Comparison of ENCODE assay signal across 8 cellular contexts in the genomic region with DNA sequence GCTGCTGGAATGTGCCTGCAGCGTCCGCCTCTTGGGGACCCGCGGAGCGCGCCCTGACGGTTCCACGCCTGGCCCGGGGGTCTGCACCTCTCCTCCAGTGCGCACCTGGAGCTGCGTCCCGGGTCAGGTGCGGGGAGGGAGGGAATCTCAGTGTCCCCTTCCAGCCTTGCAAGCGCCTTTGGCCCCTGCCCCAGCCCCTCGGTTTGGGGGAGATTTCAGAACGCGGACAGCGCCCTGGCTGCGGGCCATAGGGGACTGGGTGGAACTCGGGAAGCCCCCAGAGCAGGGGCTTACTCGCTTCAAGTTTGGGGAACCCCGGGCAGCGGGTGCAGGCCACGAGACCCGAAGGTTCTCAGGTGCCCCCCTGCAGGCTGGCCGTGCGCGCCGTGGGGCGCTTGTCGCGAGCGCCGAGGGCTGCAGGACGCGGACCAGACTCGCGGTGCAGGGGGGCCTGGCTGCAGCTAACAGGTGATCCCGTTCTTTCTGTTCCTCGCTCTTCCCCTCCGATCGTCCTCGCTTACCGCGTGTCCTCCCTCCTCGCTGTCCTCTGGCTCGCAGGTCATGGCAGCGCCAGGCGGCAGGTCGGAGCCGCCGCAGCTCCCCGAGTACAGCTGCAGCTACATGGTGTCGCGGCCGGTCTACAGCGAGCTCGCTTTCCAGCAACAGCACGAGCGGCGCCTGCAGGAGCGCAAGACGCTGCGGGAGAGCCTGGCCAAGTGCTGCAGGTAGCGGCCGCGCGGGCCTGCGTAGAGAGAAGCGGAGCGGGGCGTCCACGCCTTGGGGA. TPM values are rescaled to one million over a fixed set of nuclear protein-coding genes. Genes with fewer than 3 reads are reported as not detected.
A peak's percentile ranks its signal among the peaks of the same experiment; 100 is the strongest.
DNase-seq lines count a peak whose midpoint lies in the region; ATAC-seq and TF ChIP-seq lines count a peak whose summit lies in the region.

No MANE protein-coding gene starts in this region.

- peak; percentile 67 for ATAC-seq in CD4-positive, alpha-beta T cell (ENCODE audit: poor library complexity)
- peak; percentile 56 for ATAC-seq in GM21390 (IDR thresholded peaks at IDR 0.05; ENCODE audit: unreplicated experiment)
- ATAC-seq in naive thymus-derived CD4-positive, alpha-beta T cell, result peak; percentile 66
- no peak for ATAC-seq in GM18861 (IDR thresholded peaks at IDR 0.05; ENCODE audit: unreplicated experiment)

- POLR2A ChIA-PET in CD4-positive, alpha-beta T cell (lab: Charles Lee), result no interaction called here
- POLR2A ChIA-PET in naive thymus-derived CD4-positive, alpha-beta T cell (lab: Charles Lee), result no interaction called here

- no peaks in the 10 kb centered on the region for H3K9me3 ChIP-seq in CD4-positive, alpha-beta T cell (ENCODE audit: control insufficient read depth, low read length)
- H3K9me3 ChIP-seq in naive thymus-derived CD4-positive, alpha-beta T cell (ENCODE audit: control insufficient read depth in 2 of 3, low read length in 3 of 3), result no peaks in the 10 kb centered on the region
- no peaks in the 10 kb centered on the region for H3K9me3 ChIP-seq in thyroid gland

- H3K4me1 ChIP-seq in naive thymus-derived CD4-positive, alpha-beta T cell (ENCODE audit: control insufficient read depth in 2 of 2, insufficient read depth in 2 of 2, low read length in 2 of 2), result peaks cover 0 to 2% of the 10 kb centered on the region in 2 donors
- H3K4me1 ChIP-seq in thyroid gland, result peaks cover 26 to 38% of the 10 kb centered on the region in 2 donors

- peaks cover 81% of the 10 kb centered on the region for H3K27me3 Mint-ChIP-seq in CD4-positive, alpha-beta T cell
- peaks cover 0 to 67% (median 49%) of the 10 kb centered on the region in 5 donors for H3K27me3 Mint-ChIP-seq in naive thymus-derived CD4-positive, alpha-beta T cell

- CTCF ChIA-PET in CD4-positive, alpha-beta T cell (lab: Charles Lee), result no interaction called here
- CTCF ChIA-PET in naive thymus-derived CD4-positive, alpha-beta T cell (lab: Charles Lee), result interaction anchor here (0.6 kb wide), 1 partner anchor 76 kb away, joined by 4 read pairs; no protein-coding TSS in a partner anchor

- H3K36me3 ChIP-seq in naive thymus-derived CD4-positive, alpha-beta T cell (ENCODE audit: control insufficient read depth in 2 of 3, insufficient read depth in 3 of 3, low read length in 3 of 3), result no peaks in the 10 kb centered on the region
- no peaks in the 10 kb centered on the region for H3K36me3 ChIP-seq in thyroid gland

- H3K27ac ChIP-seq in CD4-positive, alpha-beta T cell (ENCODE audit: low read depth, low read length), result no peak overlapping the region
- no peak overlapping the region for H3K27ac ChIP-seq in naive thymus-derived CD4-positive, alpha-beta T cell (ENCODE audit: low read depth, low read length)
- H3K27ac ChIP-seq in thyroid gland, result peak overlapping the region; percentile 90 to 92 (median 91)

- WGBS in thyroid gland, 2 donors, result 2 to 3% methylated on average over 17 to 25 of the region's 73 CpGs

- no peaks in the 10 kb centered on the region for H3K9me3 Mint-ChIP-seq in CD4-positive, alpha-beta T cell
- peaks cover 0 to 1% (median 0%) of the 10 kb centered on the region in 11 donors for H3K9me3 Mint-ChIP-seq in naive thymus-derived CD4-positive, alpha-beta T cell

- DNase-seq in CD4-positive, alpha-beta T cell, result peak in 8 of 10 experiments; percentile 6 to 43 (median 9)
- DNase-seq in NCI-H1694 treated with DMSO at 0.1 percent for 48 hours (lab: John Stamatoyannopoulos, UW) (peak; percentile 59), erythroblast (lab: John Stamatoyannopoulos, UW) (peak; percentile 65 to 66), thyroid gland (peak; percentile 70 to 72)
- DNase-seq in activated CD8-positive, alpha-beta memory T cell treated with anti-CD3 and anti-CD28 coated beads for 24 hours, result peak; percentile 80
- peak in 7 of 9 donors; percentile 12 to 60 (median 14) for DNase-seq in naive thymus-derived CD4-positive, alpha-beta T cell

- H3K27ac Mint-ChIP-seq in CD4-positive, alpha-beta T cell, result no peak overlapping the region
- H3K27ac Mint-ChIP-seq in naive thymus-derived CD4-positive, alpha-beta T cell, result peak overlapping the region in 1 of 9 donors; percentile 87

- peaks cover 41% of the 10 kb centered on the region for H3K27me3 ChIP-seq in CD4-positive, alpha-beta T cell (ENCODE audit: control insufficient read depth, insufficient read depth, low read length)
- H3K27me3 ChIP-seq in naive thymus-derived CD4-positive, alpha-beta T cell (ENCODE audit: control insufficient read depth in 2 of 2, insufficient read depth in 2 of 2, low read length in 2 of 2), result peaks cover 3 to 19% of the 10 kb centered on the region in 2 donors
- H3K27me3 ChIP-seq in thyroid gland, result no peaks in the 10 kb centered on the region

- H3K4me3 ChIP-seq in naive thymus-derived CD4-positive, alpha-beta T cell (ENCODE audit: low read length), result peak overlapping the region; percentile 30
- H3K4me3 ChIP-seq in thyroid gland (replicated peaks in 1 of 3), result peak overlapping the region; percentile 43 to 86 (median 54)

- H3K36me3 Mint-ChIP-seq in CD4-positive, alpha-beta T cell (ENCODE audit: low read depth), result no peaks in the 10 kb centered on the region
- H3K36me3 Mint-ChIP-seq in naive thymus-derived CD4-positive, alpha-beta T cell, result peaks cover 0 to 4% (median 0%) of the 10 kb centered on the region in 5 donors

- H3K4me3 Mint-ChIP-seq in CD4-positive, alpha-beta T cell, result peak overlapping the region; percentile 89
- peak overlapping the region; percentile 56 to 96 (median 84) for H3K4me3 Mint-ChIP-seq in naive thymus-derived CD4-positive, alpha-beta T cell

- peaks cover 25% of the 10 kb centered on the region for H3K4me1 Mint-ChIP-seq in CD4-positive, alpha-beta T cell (ENCODE audit: low read depth)
- peaks cover 12 to 44% (median 21%) of the 10 kb centered on the region in 7 donors for H3K4me1 Mint-ChIP-seq in naive thymus-derived CD4-positive, alpha-beta T cell

- intact Hi-C loops in CD4-positive, alpha-beta T cell (cut with DNase I, micrococcal nuclease), result no loop called here
- intact Hi-C loops in naive thymus-derived CD4-positive, alpha-beta T cell (cut with micrococcal nuclease), result loop anchor here in 1 of 2 donors (2.0 to 10.0 kb wide), 3 partner anchors 64 to 796 kb away; partner anchors contain the start of gene PIK3CG
- intact Hi-C loops in thyroid gland (cut with DNase I), result no loop called here

- TF ChIP-seq POLR2A in erythroblast (IDR thresholded peaks at IDR 0.05; ENCODE audit: low read length) (no peak), thyroid gland (IDR thresholded peaks at IDR 0.05) (peak in 1 of 2 donors; percentile 67)

- TF ChIP-seq CTCF in CD4-positive, alpha-beta T cell (IDR thresholded peaks at IDR 0.05), result no peak
- TF ChIP-seq CTCF in thyroid gland (IDR thresholded peaks at IDR 0.05), result peak in 1 of 6 experiments; percentile 34

RNA-seq across cellular contexts. Expression of gene SLC26A4, which starts 0.6 kb away (rescaled TPM):
- not detected for total RNA-seq in CD4-positive, alpha-beta T cell
- total RNA-seq in naive thymus-derived CD4-positive, alpha-beta T cell, result 1 to 10 TPM in 1 of 5 experiments, under 1 TPM in 2, not detected in 2; 0.24 to 7.3 (median 0.27) TPM
- not detected for polyA plus RNA-seq in naive thymus-derived CD4-positive, alpha-beta T cell
- total RNA-seq in thyroid gland, result 100 to 1,000 TPM; 193 to 299 (median 254) TPM

Comparison
In these comparisons a context has a peak if more than half of its experiments do, and no peak if none do; other contexts are left out.
1. DNase-seq: peak in every context shown above with its lines; median percentile 80 in activated CD8-positive, alpha-beta memory T cell treated with anti-CD3 and anti-CD28 coated beads for 24 hours; 71 in thyroid gland; 66 in erythroblast; 59 in NCI-H1694 treated with DMSO at 0.1 percent for 48 hours; 14 in naive thymus-derived CD4-positive, alpha-beta T cell; 9 in CD4-positive, alpha-beta T cell.
2. H3K27ac ChIP-seq: peak in thyroid gland (3 of 3); none in CD4-positive, alpha-beta T cell (single experiment) and naive thymus-derived CD4-positive, alpha-beta T cell (single experiment).
3. RNA of gene SLC26A4, which starts 0.6 kb away (total RNA-seq): 193 to 299 TPM in thyroid gland; 0.24 to 7.3 TPM in naive thymus-derived CD4-positive, alpha-beta T cell and not detected in CD4-positive, alpha-beta T cell; every median in the first group is over 10 times any median in the second.